In genomic region chr4:87469390-87469789, GRCh38 we compare ENCODE assay signal across 18 cellular contexts. TPM values are rescaled to one million over a fixed set of nuclear protein-coding genes. Genes with fewer than 3 reads are reported as not detected.
DNase-seq lines count a peak whose midpoint lies in the region; ATAC-seq and TF ChIP-seq lines count a peak whose summit lies in the region.
"Had no signal": no experiment of that assay in that cellular context is flagged by ENCODE, and none has a peak within 500 bp of the region (broad histone marks: within the 10 kb centered on the region; RNA-seq: fewer than 3 reads in every experiment).

No MANE protein-coding gene starts in this region.

- no peak overlapping the region for H3K4me3 Mint-ChIP-seq in endodermal cell
- no peak overlapping the region for H3K4me3 Mint-ChIP-seq in activated CD8-positive, alpha-beta memory T cell treated with anti-CD3 and anti-CD28 coated beads, Interleukin-2, amount 10 ng/mL, durations not matched to agents 7 days and 5 days

- no peaks in the 10 kb centered on the region for H3K9me3 Mint-ChIP-seq in endodermal cell
- no peaks in the 10 kb centered on the region for H3K9me3 Mint-ChIP-seq in activated CD8-positive, alpha-beta memory T cell treated with anti-CD3 and anti-CD28 coated beads, Interleukin-2, amount 10 ng/mL, durations not matched to agents 7 days and 5 days (ENCODE audit: low read depth)

- no peaks in the 10 kb centered on the region for H3K36me3 Mint-ChIP-seq in endodermal cell (ENCODE audit: low read depth)
- no peaks in the 10 kb centered on the region for H3K36me3 Mint-ChIP-seq in activated CD8-positive, alpha-beta memory T cell treated with anti-CD3 and anti-CD28 coated beads, Interleukin-2, amount 10 ng/mL, durations not matched to agents 7 days and 5 days

- no peaks in the 10 kb centered on the region for H3K27me3 ChIP-seq in endodermal cell (ENCODE audit: control insufficient read depth, insufficient read depth, low read length, poor library complexity, severe bottlenecking)

- H3K4me1 ChIP-seq in endodermal cell (ENCODE audit: control insufficient read depth, insufficient read depth, low read length), result no peaks in the 10 kb centered on the region
- H3K4me1 ChIP-seq: Caco-2 had no signal

- intact Hi-C loops in left cardiac atrium (cut with DNase I), result loop anchor here (5.0 to 10.0 kb wide), 4 partner anchors 92 to 315 kb away; no protein-coding TSS in a partner anchor

- no peak overlapping the region for H3K27ac Mint-ChIP-seq in endodermal cell
- no peak overlapping the region for H3K27ac Mint-ChIP-seq in activated CD8-positive, alpha-beta memory T cell treated with anti-CD3 and anti-CD28 coated beads, Interleukin-2, amount 10 ng/mL, durations not matched to agents 7 days and 5 days

- ATAC-seq in GM19351 (IDR thresholded peaks at IDR 0.05; ENCODE audit: unreplicated experiment) (peak; percentile 62), left cardiac atrium (peak; percentile 38 to 92), GM21825 (IDR thresholded peaks at IDR 0.05; ENCODE audit: unreplicated experiment) (no peak)
- no peak for ATAC-seq in activated CD8-positive, alpha-beta memory T cell treated with anti-CD3 and anti-CD28 coated beads, Interleukin-2, amount 10 ng/mL, durations not matched to agents 7 days and 5 days

- TF ChIP-seq CTCF in GM12865 (IDR thresholded peaks at IDR 0.05; ENCODE audit: insufficient read depth, low read depth, low read length, missing control alignments) (no peak), endodermal cell (conservative IDR thresholded peaks at IDR 0.05) (no peak)

- peaks cover 2% of the 10 kb centered on the region for H3K4me1 Mint-ChIP-seq in endodermal cell
- peaks cover 4% of the 10 kb centered on the region for H3K4me1 Mint-ChIP-seq in activated CD8-positive, alpha-beta memory T cell treated with anti-CD3 and anti-CD28 coated beads, Interleukin-2, amount 10 ng/mL, durations not matched to agents 7 days and 5 days

- H3K36me3 ChIP-seq in endodermal cell (ENCODE audit: control insufficient read depth, insufficient read depth, low read length), result no peaks in the 10 kb centered on the region

- no peak overlapping the region for H3K4me3 ChIP-seq in GM12865 (ENCODE audit: low read depth, low read length)
- no peak overlapping the region for H3K4me3 ChIP-seq in endodermal cell (ENCODE audit: low read length)
- H3K4me3 ChIP-seq: GM23248, SK-N-MC had no signal

- DNase-seq in GM12865 (ENCODE audit: low read depth) (peak; percentile 5), amniotic epithelial cell (ENCODE audit: low read depth) (peak; percentile 82), left cardiac atrium (no peak), endodermal cell (no peak), AML-193 (lab: John Stamatoyannopoulos, UW) (no peak)
- DNase-seq in activated CD8-positive, alpha-beta memory T cell treated with anti-CD3 and anti-CD28 coated beads, Interleukin-2, amount 10 ng/mL, durations not matched to agents 7 days and 5 days, result no peak
- DNase-seq: ACHN, Caco-2, EL, GM23248, NCI-H1436, NCI-H2029 treated with DMSO at 0.1 percent for 48 hours, NCI-H2171 treated with DMSO at 0.1 percent for 48 hours, NCI-H774 had no signal

- no peaks in the 10 kb centered on the region for H3K27me3 Mint-ChIP-seq in endodermal cell (ENCODE audit: insufficient read depth)
- H3K27me3 Mint-ChIP-seq in activated CD8-positive, alpha-beta memory T cell treated with anti-CD3 and anti-CD28 coated beads, Interleukin-2, amount 10 ng/mL, durations not matched to agents 7 days and 5 days, result no peaks in the 10 kb centered on the region

- CTCF ChIA-PET in activated CD8-positive, alpha-beta memory T cell treated with anti-CD3 and anti-CD28 coated beads, Interleukin-2, amount 10 ng/mL, durations not matched to agents 7 days and 5 days (lab: Charles Lee), result no interaction called here

- no peak overlapping the region for H3K27ac ChIP-seq in endodermal cell (ENCODE audit: low read depth, low read length)
- H3K27ac ChIP-seq: GM23248, SK-N-MC had no signal

- no peak overlapping the region for H3K9ac ChIP-seq in endodermal cell (ENCODE audit: extremely low read depth, low read length, poor library complexity, severe bottlenecking)
- H3K9ac ChIP-seq: GM23248 had no signal

- 92 to 93% methylated on average over 5 to 6 of the region's 6 CpGs for WGBS in endodermal cell (ENCODE audit: insufficient coverage in 1 of 2, insufficient read length in 1 of 2), 2 experiments

- H3K9me3 ChIP-seq in endodermal cell (ENCODE audit: control insufficient read depth, low read length), result no peaks in the 10 kb centered on the region
- H3K9me3 ChIP-seq: Caco-2 had no signal

RNA-seq across cellular contexts. Expression of gene NUDT9, which starts 47.0 kb away (rescaled TPM):
- total RNA-seq in left cardiac atrium (10 to 100 TPM; 25.7 to 30.2 TPM), endodermal cell (10 to 100 TPM; 23.2 to 28.6 TPM)
- polyA plus RNA-seq in endodermal cell (2013, experiment 1 of 2), result 24.5 TPM
- 21.6 TPM for polyA plus RNA-seq in endodermal cell (2013, experiment 2 of 2)
- 1 to 10 TPM; 8.1 to 9.6 TPM for total RNA-seq in activated CD8-positive, alpha-beta memory T cell treated with anti-CD3 and anti-CD28 coated beads, Interleukin-2, amount 10 ng/mL, durations not matched to agents 7 days and 5 days

RNA-seq across cellular contexts. Expression of gene SPARCL1, which starts 59.8 kb away (rescaled TPM):
- total RNA-seq in left cardiac atrium (100 to 1,000 TPM; 435 to 482 TPM), endodermal cell (1 to 10 TPM in 1 of 2 donors, under 1 TPM in 1; 0.26 to 1.0 TPM)
- polyA plus RNA-seq in endodermal cell (2013, experiment 1 of 2), result 6.9 TPM
- polyA plus RNA-seq in endodermal cell (2013, experiment 2 of 2), result 4.5 TPM
- total RNA-seq in activated CD8-positive, alpha-beta memory T cell treated with anti-CD3 and anti-CD28 coated beads, Interleukin-2, amount 10 ng/mL, durations not matched to agents 7 days and 5 days, result not detected
- total RNA-seq: GM23248, NCI-H460 had no signal
- polyA plus RNA-seq: GM23248 had no signal

Comparison
In these comparisons a context has a peak if more than half of its experiments do, and no peak if none do; other contexts are left out.
1. DNase-seq: peak in GM12865 (single experiment) and amniotic epithelial cell (single experiment); none in left cardiac atrium (single experiment), endodermal cell (single experiment), AML-193 (0 of 2) and activated CD8-positive, alpha-beta memory T cell treated with anti-CD3 and anti-CD28 coated beads, Interleukin-2, amount 10 ng/mL, durations not matched to agents 7 days and 5 days (single experiment).
2. ATAC-seq: peak in GM19351 (single experiment) and left cardiac atrium (2 of 2); none in activated CD8-positive, alpha-beta memory T cell treated with anti-CD3 and anti-CD28 coated beads, Interleukin-2, amount 10 ng/mL, durations not matched to agents 7 days and 5 days (single experiment) and GM21825 (single experiment).
3. RNA of gene SPARCL1, which starts 59.8 kb away (total RNA-seq): 435 to 482 TPM in left cardiac atrium; 0.26 to 1.0 TPM in endodermal cell and not detected in activated CD8-positive, alpha-beta memory T cell treated with anti-CD3 and anti-CD28 coated beads, Interleukin-2, amount 10 ng/mL, durations not matched to agents 7 days and 5 days; every median in the first group is over 100 times any median in the second.